1 cellular context compared by ENCODE assay signal in the genomic region with DNA sequence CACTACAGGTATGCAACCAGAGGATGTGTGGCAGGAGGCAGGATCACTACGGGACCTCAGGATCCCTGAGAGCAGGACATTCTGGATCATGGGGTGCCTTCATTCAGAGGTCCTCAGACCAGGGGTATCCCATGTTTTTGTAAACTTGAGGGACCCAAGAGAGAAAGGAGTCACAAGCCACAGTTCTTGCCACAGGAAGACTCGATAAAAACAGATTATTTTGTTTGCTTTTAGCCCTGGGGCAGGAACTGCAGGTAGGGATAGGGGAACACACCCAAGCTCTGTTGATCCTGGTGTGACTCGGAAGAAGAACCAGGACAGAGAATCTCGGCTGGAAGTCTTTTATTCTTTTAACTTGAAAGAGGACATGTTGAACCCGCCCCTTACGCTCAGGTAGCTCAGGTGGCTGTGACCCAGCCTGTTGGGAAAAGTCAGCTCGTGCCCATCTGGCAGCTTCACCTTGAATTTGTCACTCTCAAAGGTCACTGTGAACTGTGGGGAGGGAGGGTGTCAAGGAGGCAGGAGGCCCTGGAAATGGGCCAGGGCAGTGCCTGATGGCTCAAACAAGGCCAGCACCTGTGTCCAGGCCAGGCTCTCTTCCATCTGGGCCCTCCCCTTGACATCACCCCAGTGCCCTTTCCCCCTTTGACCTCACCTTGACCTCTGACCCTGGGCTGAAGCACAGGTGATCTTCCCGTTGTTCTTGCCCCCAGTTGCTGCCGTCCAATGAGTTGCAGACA.
TF ChIP-seq lines count a peak whose summit lies in the region.

No MANE protein-coding gene starts in this region.

TF ChIP-seq in HepG2, 621 proteins besides CTCF, POLR2A, EP300 and RAD21 (continued from another document and continues in another):
- TF ChIP-seq ZNF687 (CRISPR knock-in tag; IDR thresholded peaks at IDR 0.05) (peak; percentile 62), ZNF567 (CRISPR knock-in tag; IDR thresholded peaks at IDR 0.05; ENCODE audit: borderline replicate concordance) (no peak), ZNF609 (CRISPR knock-in tag; IDR thresholded peaks at IDR 0.05; ENCODE audit: borderline replicate concordance) (no peak), FOXJ3 (CRISPR knock-in tag; IDR thresholded peaks at IDR 0.05; ENCODE audit: borderline replicate concordance) (peak; percentile 15; the same call in 1 of the 2 replicates), MBD4 (IDR thresholded peaks at IDR 0.05; ENCODE audit: borderline replicate concordance, low read length) (no peak), SALL2 (CRISPR knock-in tag; IDR thresholded peaks at IDR 0.05) (peak; percentile 73), MIER3 (CRISPR knock-in tag; IDR thresholded peaks at IDR 0.05; ENCODE audit: borderline replicate concordance) (no peak), TFE3 (CRISPR knock-in tag; IDR thresholded peaks at IDR 0.05) (no peak), ZNF460 (CRISPR knock-in tag; IDR thresholded peaks at IDR 0.05; ENCODE audit: borderline replicate concordance) (no peak), ZNF207 (IDR thresholded peaks at IDR 0.05; ENCODE audit: borderline replicate concordance) (no peak), NR2F6 (IDR thresholded peaks at IDR 0.05) (peak; percentile 98), NR2F6 (CRISPR knock-in tag; IDR thresholded peaks at IDR 0.05) (peak; percentile 98), HNF4A (CRISPR knock-in tag; IDR thresholded peaks at IDR 0.05) (peak; percentile 71), SRSF9 (IDR thresholded peaks at IDR 0.05; ENCODE audit: borderline replicate concordance, insufficient read depth, low read depth, low read length, poor library complexity, severe bottlenecking) (no peak), ZKSCAN8 (CRISPR knock-in tag; IDR thresholded peaks at IDR 0.05; ENCODE audit: borderline replicate concordance) (no peak), ZNF644 (CRISPR knock-in tag; IDR thresholded peaks at IDR 0.05; ENCODE audit: low read depth) (no peak), KMT2A (CRISPR knock-in tag; IDR thresholded peaks at IDR 0.05) (no peak), SRY (CRISPR knock-in tag; IDR thresholded peaks at IDR 0.05) (no peak; the same call in 1 of the 2 replicates), TP53 (CRISPR knock-in tag; conservative IDR thresholded peaks at IDR 0.05) (no peak), SP1 (IDR thresholded peaks at IDR 0.05) (no peak), SP1 (CRISPR knock-in tag; IDR thresholded peaks at IDR 0.05) (no peak), ZEB1 (IDR thresholded peaks at IDR 0.05; ENCODE audit: insufficient replicate concordance, low read depth) (peak; percentile 60), ZNF260 (CRISPR knock-in tag; IDR thresholded peaks at IDR 0.05; ENCODE audit: borderline replicate concordance, low read depth) (no peak), ZNF619 (CRISPR knock-in tag; IDR thresholded peaks at IDR 0.05) (no peak), HNRNPH1 (optimal IDR thresholded peaks at IDR 0.05; ENCODE audit: low read depth, low read length) (peak; percentile 74), GPBP1L1 (CRISPR knock-in tag; IDR thresholded peaks at IDR 0.05) (no peak), IKZF1 (IDR thresholded peaks at IDR 0.05) (no peak), ZNF816 (CRISPR knock-in tag; IDR thresholded peaks at IDR 0.05; ENCODE audit: borderline replicate concordance) (no peak), ZNF558 (CRISPR knock-in tag; IDR thresholded peaks at IDR 0.05; ENCODE audit: borderline replicate concordance) (no peak), KLF9 (CRISPR knock-in tag; IDR thresholded peaks at IDR 0.05; ENCODE audit: low read depth) (no peak), NFATC3 (CRISPR knock-in tag; IDR thresholded peaks at IDR 0.05) (no peak)
- TF ChIP-seq, protein P1, sequence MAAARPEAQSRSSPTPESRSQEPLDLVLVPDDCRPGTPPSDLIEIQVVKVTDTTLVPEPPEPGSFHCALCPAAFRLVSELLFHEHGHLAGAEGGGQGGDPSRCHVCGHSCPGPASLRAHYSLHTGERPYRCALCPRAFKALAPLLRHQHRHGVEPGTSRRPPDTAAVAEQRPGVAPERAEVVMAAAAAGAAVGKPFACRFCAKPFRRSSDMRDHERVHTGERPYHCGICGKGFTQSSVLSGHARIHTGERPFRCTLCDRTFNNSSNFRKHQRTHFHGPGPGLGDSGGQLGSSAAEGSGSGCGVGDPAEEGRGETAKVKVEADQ (CRISPR knock-in tag; IDR thresholded peaks at IDR 0.05; ENCODE audit: borderline replicate concordance) = no peak
- TF ChIP-seq, protein P2, sequence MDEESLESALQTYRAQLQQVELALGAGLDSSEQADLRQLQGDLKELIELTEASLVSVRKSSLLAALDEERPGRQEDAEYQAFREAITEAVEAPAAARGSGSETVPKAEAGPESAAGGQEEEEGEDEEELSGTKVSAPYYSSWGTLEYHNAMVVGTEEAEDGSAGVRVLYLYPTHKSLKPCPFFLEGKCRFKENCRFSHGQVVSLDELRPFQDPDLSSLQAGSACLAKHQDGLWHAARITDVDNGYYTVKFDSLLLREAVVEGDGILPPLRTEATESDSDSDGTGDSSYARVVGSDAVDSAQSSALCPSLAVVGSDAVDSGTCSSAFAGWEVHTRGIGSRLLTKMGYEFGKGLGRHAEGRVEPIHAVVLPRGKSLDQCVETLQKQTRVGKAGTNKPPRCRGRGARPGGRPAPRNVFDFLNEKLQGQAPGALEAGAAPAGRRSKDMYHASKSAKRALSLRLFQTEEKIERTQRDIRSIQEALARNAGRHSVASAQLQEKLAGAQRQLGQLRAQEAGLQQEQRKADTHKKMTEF (CRISPR knock-in tag; IDR thresholded peaks at IDR 0.05) = no peak
- TF ChIP-seq, protein P3, sequence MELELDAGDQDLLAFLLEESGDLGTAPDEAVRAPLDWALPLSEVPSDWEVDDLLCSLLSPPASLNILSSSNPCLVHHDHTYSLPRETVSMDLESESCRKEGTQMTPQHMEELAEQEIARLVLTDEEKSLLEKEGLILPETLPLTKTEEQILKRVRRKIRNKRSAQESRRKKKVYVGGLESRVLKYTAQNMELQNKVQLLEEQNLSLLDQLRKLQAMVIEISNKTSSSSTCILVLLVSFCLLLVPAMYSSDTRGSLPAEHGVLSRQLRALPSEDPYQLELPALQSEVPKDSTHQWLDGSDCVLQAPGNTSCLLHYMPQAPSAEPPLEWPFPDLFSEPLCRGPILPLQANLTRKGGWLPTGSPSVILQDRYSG (CRISPR knock-in tag; IDR thresholded peaks at IDR 0.05) = no peak
- TF ChIP-seq, protein P4, sequence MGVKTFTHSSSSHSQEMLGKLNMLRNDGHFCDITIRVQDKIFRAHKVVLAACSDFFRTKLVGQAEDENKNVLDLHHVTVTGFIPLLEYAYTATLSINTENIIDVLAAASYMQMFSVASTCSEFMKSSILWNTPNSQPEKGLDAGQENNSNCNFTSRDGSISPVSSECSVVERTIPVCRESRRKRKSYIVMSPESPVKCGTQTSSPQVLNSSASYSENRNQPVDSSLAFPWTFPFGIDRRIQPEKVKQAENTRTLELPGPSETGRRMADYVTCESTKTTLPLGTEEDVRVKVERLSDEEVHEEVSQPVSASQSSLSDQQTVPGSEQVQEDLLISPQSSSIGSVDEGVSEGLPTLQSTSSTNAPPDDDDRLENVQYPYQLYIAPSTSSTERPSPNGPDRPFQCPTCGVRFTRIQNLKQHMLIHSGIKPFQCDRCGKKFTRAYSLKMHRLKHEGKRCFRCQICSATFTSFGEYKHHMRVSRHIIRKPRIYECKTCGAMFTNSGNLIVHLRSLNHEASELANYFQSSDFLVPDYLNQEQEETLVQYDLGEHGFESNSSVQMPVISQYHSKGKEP (CRISPR knock-in tag; IDR thresholded peaks at IDR 0.05) = no peak
- TF ChIP-seq, protein P5, sequence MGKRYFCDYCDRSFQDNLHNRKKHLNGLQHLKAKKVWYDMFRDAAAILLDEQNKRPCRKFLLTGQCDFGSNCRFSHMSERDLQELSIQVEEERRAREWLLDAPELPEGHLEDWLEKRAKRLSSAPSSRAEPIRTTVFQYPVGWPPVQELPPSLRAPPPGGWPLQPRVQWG (CRISPR knock-in tag; IDR thresholded peaks at IDR 0.05; ENCODE audit: borderline replicate concordance, low read depth) = no peak
- TF ChIP-seq, protein P6, sequence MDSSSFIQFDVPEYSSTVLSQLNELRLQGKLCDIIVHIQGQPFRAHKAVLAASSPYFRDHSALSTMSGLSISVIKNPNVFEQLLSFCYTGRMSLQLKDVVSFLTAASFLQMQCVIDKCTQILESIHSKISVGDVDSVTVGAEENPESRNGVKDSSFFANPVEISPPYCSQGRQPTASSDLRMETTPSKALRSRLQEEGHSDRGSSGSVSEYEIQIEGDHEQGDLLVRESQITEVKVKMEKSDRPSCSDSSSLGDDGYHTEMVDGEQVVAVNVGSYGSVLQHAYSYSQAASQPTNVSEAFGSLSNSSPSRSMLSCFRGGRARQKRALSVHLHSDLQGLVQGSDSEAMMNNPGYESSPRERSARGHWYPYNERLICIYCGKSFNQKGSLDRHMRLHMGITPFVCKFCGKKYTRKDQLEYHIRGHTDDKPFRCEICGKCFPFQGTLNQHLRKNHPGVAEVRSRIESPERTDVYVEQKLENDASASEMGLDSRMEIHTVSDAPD (CRISPR knock-in tag; IDR thresholded peaks at IDR 0.05) = peak; percentile 68; the same call in 1 of the 2 replicates
- TF ChIP-seq, protein P7, sequence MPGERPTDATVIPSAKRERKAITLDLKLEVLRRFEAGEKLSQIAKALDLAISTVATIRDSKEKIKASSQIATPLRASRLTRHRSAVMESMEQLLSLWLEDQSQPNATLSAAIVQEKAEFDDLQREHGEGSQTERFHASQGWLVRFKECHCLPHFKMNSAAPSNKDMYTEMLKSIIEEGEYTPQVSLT (CRISPR knock-in tag; IDR thresholded peaks at IDR 0.05; ENCODE audit: borderline replicate concordance, low read depth) = no peak
